13 cellular contexts compared by ENCODE assay signal in genomic region chr3:129575987-129576364, GRCh38. TPM values are rescaled to one million over a fixed set of nuclear protein-coding genes. Genes with fewer than 3 reads are reported as not detected.
DNase-seq lines count a peak whose midpoint lies in the region; ATAC-seq and TF ChIP-seq lines count a peak whose summit lies in the region.
"Had no signal": no experiment of that assay in that cellular context is flagged by ENCODE, and none has a peak within 500 bp of the region (broad histone marks: within the 10 kb centered on the region; RNA-seq: fewer than 3 reads in every experiment).

No MANE protein-coding gene starts in this region.

- peak overlapping the region; percentile 80 to 98 (median 88) for H3K4me2 ChIP-seq in BLaER1 treated with 17β-estradiol and CSF1 and Interleukin-3, amounts not matched to agents 10 nM and 100 nM
- no peak overlapping the region for H3K4me2 ChIP-seq in DND-41 (ENCODE audit: insufficient read depth, low read length)

- no peaks in the 10 kb centered on the region for H3K27me3 ChIP-seq in BLaER1 treated with 17β-estradiol and CSF1 and Interleukin-3, amounts not matched to agents 10 nM and 100 nM
- H3K27me3 ChIP-seq in DND-41 (ENCODE audit: insufficient read depth, low read length, poor library complexity) (no peaks in the 10 kb centered on the region), lower lobe of right lung (ENCODE audit: low read depth) (no peaks in the 10 kb centered on the region)

- no peaks in the 10 kb centered on the region for H3K9me3 Mint-ChIP-seq in WTC11

- H3K4me3 ChIP-seq in BLaER1 treated with 17β-estradiol and CSF1 and Interleukin-3, amounts not matched to agents 10 nM and 100 nM, result peak overlapping the region in 3 of 10 experiments; percentile 8 to 69 (median 39); a peak in 3 of 20 replicates
- H3K4me3 ChIP-seq in DND-41 (ENCODE audit: low read depth in 1 of 2, low read length in 2 of 2) (no peak overlapping the region), lower lobe of right lung (no peak overlapping the region)

- no peak overlapping the region for H2AFZ ChIP-seq in DND-41 (ENCODE audit: low read depth, low read length)

- peaks cover 69 to 98% (median 88%) of the 10 kb centered on the region in 10 experiments for H3K4me1 ChIP-seq in BLaER1 treated with 17β-estradiol and CSF1 and Interleukin-3, amounts not matched to agents 10 nM and 100 nM
- H3K4me1 ChIP-seq in DND-41 (ENCODE audit: insufficient read depth, low read length), result peaks cover 40% of the 10 kb centered on the region
- H3K4me1 ChIP-seq in lower lobe of right lung, result peaks cover 39% of the 10 kb centered on the region

- DNase-seq in DND-41 (no peak), WTC11 (ENCODE audit: low spot score) (no peak), lower lobe of right lung (no peak)
- DNase-seq in NK-92 treated with Interleukin-12 subunit alpha and Interleukin-12 subunit beta, amount 100 ng/mL, for 24 hours (lab: John Stamatoyannopoulos, UW), result no peak
- no peak for DNase-seq in stimulated activated CD4-positive, alpha-beta T cell treated with anti-CD3 and anti-CD28 coated beads, Interleukin-1b, Interleukin-23, amount 100 ng/mL, for 48 hours
- DNase-seq: HCEC 1CT, Right ventricle myocardium superior had no signal

- H3K27me3 Mint-ChIP-seq in WTC11 (ENCODE audit: low read depth), result no peaks in the 10 kb centered on the region

- H3K27ac Mint-ChIP-seq in WTC11, result peak overlapping the region; percentile 10; the same call in 1 of the 2 replicates

- peak overlapping the region; percentile 57 to 91 (median 82); a peak in 20 of 22 replicates for H3K9ac ChIP-seq in BLaER1 treated with 17β-estradiol and CSF1 and Interleukin-3, amounts not matched to agents 10 nM and 100 nM
- H3K9ac ChIP-seq in DND-41 (ENCODE audit: low read depth, low read length), result no peak overlapping the region

- CTCF ChIA-PET in WTC11 (lab: Charles Lee), result interaction anchor here (1.2 to 2.3 kb wide), 3 partner anchors 15 to 86 kb away, joined by 6 to 12 read pairs (median 9); no protein-coding TSS in a partner anchor

- H3K27ac ChIP-seq in BLaER1 treated with 17β-estradiol and CSF1 and Interleukin-3, amounts not matched to agents 10 nM and 100 nM, result peak overlapping the region; percentile 80 to 97 (median 93); a peak in 21 of 22 replicates
- peak overlapping the region; percentile 62 for H3K27ac ChIP-seq in DND-41 (ENCODE audit: low read length)
- peak overlapping the region; percentile 85 for H3K27ac ChIP-seq in lower lobe of right lung

- intact Hi-C loops in lower lobe of right lung (cut with DNase I), result no loop called here

- POLR2A ChIA-PET in WTC11 (lab: Charles Lee), result no interaction called here

- H3K36me3 ChIP-seq in BLaER1 treated with 17β-estradiol and CSF1 and Interleukin-3, amounts not matched to agents 10 nM and 100 nM, result peaks cover 38 to 92% (median 53%) of the 10 kb centered on the region in 11 experiments
- H3K36me3 ChIP-seq in DND-41 (ENCODE audit: insufficient read depth, low read length), result peaks cover 100% of the 10 kb centered on the region
- peaks cover 92% of the 10 kb centered on the region for H3K36me3 ChIP-seq in lower lobe of right lung

- no peak for ATAC-seq in DND-41 (ENCODE audit: insufficient read depth, low read depth)
- ATAC-seq in WTC11, result peak; percentile 27
- no peak for ATAC-seq in lower lobe of right lung
- no peak for ATAC-seq in HG02981 (IDR thresholded peaks at IDR 0.05; ENCODE audit: unreplicated experiment)
- no peak for ATAC-seq in HG03108 (IDR thresholded peaks at IDR 0.05; ENCODE audit: unreplicated experiment)

- TF ChIP-seq CTCF in DND-41 (IDR thresholded peaks at IDR 0.05; ENCODE audit: borderline replicate concordance, extremely low read depth, low read length, poor library complexity, severe bottlenecking) (no peak), WTC11 (IDR thresholded peaks at IDR 0.05) (no peak), lower lobe of right lung (IDR thresholded peaks at IDR 0.05) (no peak)

- peaks cover 11% of the 10 kb centered on the region for H3K4me1 Mint-ChIP-seq in WTC11

- H4K20me1 ChIP-seq in BLaER1 treated with 17β-estradiol and CSF1 and Interleukin-3, amounts not matched to agents 10 nM and 100 nM, result peaks cover 0 to 52% (median 0%) of the 10 kb centered on the region in 11 experiments; a peak in 7 of 22 replicates
- peaks cover 51% of the 10 kb centered on the region for H4K20me1 ChIP-seq in DND-41 (ENCODE audit: insufficient read depth, low read length)

- no peaks in the 10 kb centered on the region for H3K9me3 ChIP-seq in BLaER1 treated with 17β-estradiol and CSF1 and Interleukin-3, amounts not matched to agents 10 nM and 100 nM (replicated peaks in 1 of 11)
- H3K9me3 ChIP-seq in DND-41 (ENCODE audit: insufficient read depth, low read length, severe bottlenecking), result no peaks in the 10 kb centered on the region
- no peaks in the 10 kb centered on the region for H3K9me3 ChIP-seq in lower lobe of right lung

- no peak overlapping the region for H3K4me3 Mint-ChIP-seq in WTC11

- H3K79me2 ChIP-seq in DND-41 (ENCODE audit: insufficient read depth, low read length), result 0 out of 2 replicates have a peak, but pooled peaks cover 11% of the 10 kb centered on the region

- no peaks in the 10 kb centered on the region for H3K36me3 Mint-ChIP-seq in WTC11

TF ChIP-seq in WTC11, 78 proteins besides CTCF, POLR2A, EP300 and RAD21:
- TF ChIP-seq ZNF396 (CRISPR knock-in tag; IDR thresholded peaks at IDR 0.05; ENCODE audit: borderline replicate concordance) (no peak), CBFB (CRISPR knock-in tag; IDR thresholded peaks at IDR 0.05; ENCODE audit: low read depth) (no peak), HMGXB4 (CRISPR knock-in tag; IDR thresholded peaks at IDR 0.05) (no peak), FOXK1 (CRISPR knock-in tag; IDR thresholded peaks at IDR 0.05) (no peak), OVOL2 (CRISPR knock-in tag; IDR thresholded peaks at IDR 0.05; ENCODE audit: borderline replicate concordance) (no peak), ZNF232 (CRISPR knock-in tag; IDR thresholded peaks at IDR 0.05) (no peak), CREM (CRISPR knock-in tag; IDR thresholded peaks at IDR 0.05) (no peak), ZNF263 (CRISPR knock-in tag; IDR thresholded peaks at IDR 0.05; ENCODE audit: low read depth) (no peak), ATF2 (CRISPR knock-in tag; IDR thresholded peaks at IDR 0.05; ENCODE audit: borderline replicate concordance, low read depth) (no peak), FOXJ3 (CRISPR knock-in tag; IDR thresholded peaks at IDR 0.05; ENCODE audit: borderline replicate concordance) (no peak), TCF7 (CRISPR knock-in tag; IDR thresholded peaks at IDR 0.05; ENCODE audit: low read depth) (no peak), ESRRA (CRISPR knock-in tag; IDR thresholded peaks at IDR 0.05; ENCODE audit: borderline replicate concordance) (no peak), STAT6 (CRISPR knock-in tag; conservative IDR thresholded peaks at IDR 0.05; ENCODE audit: low read depth) (no peak), GRHL2 (CRISPR knock-in tag; IDR thresholded peaks at IDR 0.05; ENCODE audit: insufficient replicate concordance, severe bottlenecking) (no peak), SMAD4 (CRISPR knock-in tag; IDR thresholded peaks at IDR 0.05) (no peak)

RNA-seq across cellular contexts. Expression of gene PLXND1, which starts 30.5 kb away (rescaled TPM):
- total RNA-seq in WTC11 (2021) (56.7 to 63.9 TPM (median 57.4 TPM) in 3 replicates), lower lobe of right lung (233 TPM)

RNA-seq across cellular contexts. Expression of gene H1-8, which starts 33.0 kb away (rescaled TPM):
- total RNA-seq in WTC11 (2021) (not detected in 3 replicates), lower lobe of right lung (not detected)
- total RNA-seq: cerebellum, fibroblast of villous mesenchyme, omental fat pad, Right ventricle myocardium superior had no signal

RNA-seq across cellular contexts. Expression of gene RHO, which starts 47.5 kb away (rescaled TPM):
- total RNA-seq in WTC11 (2021) (not detected in 3 replicates), lower lobe of right lung (not detected)
- total RNA-seq: cerebellum, fibroblast of villous mesenchyme, Right ventricle myocardium superior had no signal
